ENCODE assay signal across 8 cellular contexts in genomic region chr17:78013683-78014467, GRCh38. TPM values are rescaled to one million over a fixed set of nuclear protein-coding genes. Genes with fewer than 3 reads are reported as not detected.
DNase-seq lines count a peak whose midpoint lies in the region; ATAC-seq, FAIRE-seq and TF ChIP-seq lines count a peak whose summit lies in the region.

No MANE protein-coding gene starts in this region.

- H3K27ac ChIP-seq in GM23338 (ENCODE audit: low read depth) (peak overlapping the region; percentile 17; the same call in 1 of the 2 replicates), endothelial cell of umbilical vein (ENCODE audit: insufficient read depth, low read depth, low read length) (no peak overlapping the region)

- H3K4me1 ChIP-seq in GM23338 (ENCODE audit: insufficient read depth) (peaks cover 3% of the 10 kb centered on the region; the same call in 1 of the 2 replicates), endothelial cell of umbilical vein (ENCODE audit: control insufficient read depth, extremely low read depth, insufficient read depth, low read length) (no peaks in the 10 kb centered on the region)

- H3K27me3 ChIP-seq in GM23338 (ENCODE audit: insufficient read depth), result no peaks in the 10 kb centered on the region
- no peaks in the 10 kb centered on the region for H3K27me3 ChIP-seq in endothelial cell of umbilical vein (ENCODE audit: control insufficient read depth in 2 of 2, insufficient read depth in 2 of 2, low read length in 2 of 2)

- no peak overlapping the region for H3K4me3 ChIP-seq in GM23338
- no peak overlapping the region for H3K4me3 ChIP-seq in endothelial cell of umbilical vein (replicated peaks in 1 of 3; ENCODE audit: insufficient read depth in 1 of 3, low read depth in 1 of 3, low read length in 3 of 3)

- no peaks in the 10 kb centered on the region for H3K9me3 Mint-ChIP-seq in GM23338

- FAIRE-seq in endothelial cell of umbilical vein (lab: Jason Lieb, UNC), result peak; percentile 88

- peaks cover 6% of the 10 kb centered on the region for H3F3A ChIP-seq in GM23338 (replicated peaks; ENCODE audit: low read depth)

- H3K9ac ChIP-seq in endothelial cell of umbilical vein (replicated peaks; ENCODE audit: extremely low read depth, insufficient read depth, low read length), result no peak overlapping the region

- H4K20me1 ChIP-seq in GM23338 (replicated peaks; ENCODE audit: insufficient read depth) (no peaks in the 10 kb centered on the region; the same call in 1 of the 2 replicates), endothelial cell of umbilical vein (replicated peaks; ENCODE audit: control insufficient read depth, extremely low read depth, insufficient read depth, low read length) (no peaks in the 10 kb centered on the region)

- no peak overlapping the region for H3K4me2 ChIP-seq in GM23338
- no peak overlapping the region for H3K4me2 ChIP-seq in endothelial cell of umbilical vein (ENCODE audit: insufficient read depth, low read length)

- H3K9me2 ChIP-seq in GM23338 (ENCODE audit: insufficient read depth), result no peaks in the 10 kb centered on the region

- no peak overlapping the region for H2AFZ ChIP-seq in GM23338
- H2AFZ ChIP-seq in endothelial cell of umbilical vein (ENCODE audit: low read depth, low read length), result no peak overlapping the region

- no TSS peak for BruUV-seq in endothelial cell of umbilical vein (replicated peaks; lab: Mats Ljungman, UMichigan)

- H3K9me1 ChIP-seq in endothelial cell of umbilical vein (replicated peaks; ENCODE audit: control insufficient read depth, extremely low read depth, insufficient read depth, low read length), result no peaks in the 10 kb centered on the region

- POLR2A ChIA-PET in endothelial cell of umbilical vein (lab: Charles Lee), result interaction anchor here (4.2 kb wide), 1 partner anchor 56 kb away, joined by 25 read pairs; the partner anchor contains the start of gene TNRC6C

- H3K4me3 Mint-ChIP-seq in GM23338, result no peak overlapping the region

- H3K4me1 Mint-ChIP-seq in GM23338, result peaks cover 4% of the 10 kb centered on the region; the same call in 2 of the 3 replicates

- intact Hi-C loops in endothelial cell of umbilical vein (cut with micrococcal nuclease), result loop anchor here (1.0 kb wide), 5 partner anchors 14 to 472 kb away; no protein-coding TSS in a partner anchor

- dilution Hi-C loops in endothelial cell of umbilical vein (cut with MboI; ENCODE audit: extremely low pct_ligation_motif_present, low sequenced_read_pairs), result no loop called here

- TF ChIP-seq POLR2A in endothelial cell of umbilical vein (IDR thresholded peaks at IDR 0.05; ENCODE audit: low read depth, low read length), result no peak

- H3K36me3 ChIP-seq in GM23338 (ENCODE audit: insufficient read depth), result peaks cover 10% of the 10 kb centered on the region
- H3K36me3 ChIP-seq in endothelial cell of umbilical vein (ENCODE audit: control insufficient read depth in 2 of 2, extremely low read depth in 1 of 2, insufficient read depth in 2 of 2, low read length in 2 of 2), result no peaks in the 10 kb centered on the region

- CTCF ChIA-PET in endothelial cell of umbilical vein (lab: Charles Lee), result interaction anchor here (0.6 to 4.6 kb wide), 54 partner anchors 9 to 947 kb away, joined by 3 to 98 read pairs (median 4); partner anchors contain the start of gene TNRC6C

- H3K36me3 Mint-ChIP-seq in GM23338 (ENCODE audit: low read depth), result no peaks in the 10 kb centered on the region; the same call in 2 of the 3 replicates

- H3K79me2 ChIP-seq in GM23338 (replicated peaks; ENCODE audit: insufficient read depth) (no peaks in the 10 kb centered on the region), endothelial cell of umbilical vein (ENCODE audit: control insufficient read depth, insufficient read depth, low read length) (no peaks in the 10 kb centered on the region)

- DNase-seq in AG20443 (ENCODE audit: low spot score), result peak; percentile 70
- DNase-seq in GM23338 (ENCODE audit: low spot score), result peak; percentile 83
- peak; percentile 69 to 81 for DNase-seq in NCI-H446 (lab: John Stamatoyannopoulos, UW)
- peak; percentile 42 to 51 for DNase-seq in activated CD4-positive, alpha-beta T cell treated with anti-CD3 and anti-CD28 coated beads, Interleukin-2, amount 50 U/mL, for 48 hours
- peak; percentile 74 for DNase-seq in endothelial cell of umbilical vein (ENCODE audit: low read depth, low spot score)
- peak; percentile 62 for DNase-seq in mucosa of gallbladder (ENCODE audit: low spot score)
- peak; percentile 97 for DNase-seq in superior temporal gyrus (ENCODE audit: extremely low spot score)
- no peak for DNase-seq in NK-92 (lab: John Stamatoyannopoulos, UW; ENCODE audit: unreplicated experiment)

- no peaks in the 10 kb centered on the region for H3K9me3 ChIP-seq in endothelial cell of umbilical vein (replicated peaks; ENCODE audit: control insufficient read depth, insufficient read depth, low read length)

- no peaks in the 10 kb centered on the region for H3K27me3 Mint-ChIP-seq in GM23338 (ENCODE audit: insufficient read depth, low read depth, poor library complexity)

- peak; percentile 86 for ATAC-seq in GM23338

- TF ChIP-seq CTCF in GM23338 (conservative IDR thresholded peaks at IDR 0.05; ENCODE audit: low read depth in 2 of 2) (peak; percentile 80 to 94), endothelial cell of umbilical vein (IDR thresholded peaks at IDR 0.05; ENCODE audit: extremely low read depth in 1 of 2, insufficient read depth in 1 of 2, low read depth in 1 of 2, low read length in 2 of 2) (peak; percentile 54 to 66)

- H3K27ac Mint-ChIP-seq in GM23338, result no peak overlapping the region

TF ChIP-seq in GM23338, 12 proteins besides CTCF, POLR2A, EP300 and RAD21 (continues in another document):
- TF ChIP-seq EZH2phosphoT487 (IDR thresholded peaks at IDR 0.05; ENCODE audit: unreplicated experiment), result no peak
- TF ChIP-seq CREB1 (CRISPR knock-in tag; IDR thresholded peaks at IDR 0.05; ENCODE audit: low read depth), result no peak

TF ChIP-seq in endothelial cell of umbilical vein, 7 proteins besides CTCF, POLR2A, EP300 and RAD21:
- TF ChIP-seq JUN (IDR thresholded peaks at IDR 0.05; ENCODE audit: borderline replicate concordance, insufficient read depth, insufficient read length, low read depth) (no peak), FOS (IDR thresholded peaks at IDR 0.05; ENCODE audit: borderline replicate concordance, insufficient read depth, low read length) (no peak), MYC (IDR thresholded peaks at IDR 0.05; ENCODE audit: low read depth, low read length) (no peak), POLR2AphosphoS5 (IDR thresholded peaks at IDR 0.05; ENCODE audit: insufficient read depth, low read depth, low read length) (no peak), EZH2 (IDR thresholded peaks at IDR 0.05; ENCODE audit: borderline replicate concordance, low read depth, low read length, severe bottlenecking) (no peak), GATA2 (IDR thresholded peaks at IDR 0.05; ENCODE audit: insufficient read depth, insufficient read length, low read depth, low read length) (no peak)

RNA-seq across cellular contexts. Expression of gene TNRC6C, which starts 55.4 kb away (rescaled TPM):
- 16.2 and 16.6 TPM in 2 replicates for total RNA-seq in GM23338 (2014; rRNA removed; shearing (Covaris generic))
- 8.6 and 10.1 TPM in 2 replicates for polyA plus RNA-seq in GM23338 (2016; fragmentation: Nextera tagmentation; extraction: Ambion mirVana)
- 17.5 and 20.4 TPM in 2 replicates for total RNA-seq in endothelial cell of umbilical vein
- 1.5 and 2.1 TPM in 2 replicates for polyA plus RNA-seq in endothelial cell of umbilical vein
- 2.2 and 2.7 TPM in 2 replicates for polyA plus RNA-seq in endothelial cell of umbilical vein (2011; cell fraction: cytosol; rRNA removed)
- polyA plus RNA-seq in endothelial cell of umbilical vein (2011; cell fraction: nucleus; rRNA removed), result 7.4 and 8.5 TPM in 2 replicates
- 4.0 and 5.2 TPM in 2 replicates for polyA plus RNA-seq in endothelial cell of umbilical vein (2012)
- polyA minus RNA-seq in endothelial cell of umbilical vein, result 26.0 and 36.6 TPM in 2 replicates
- polyA minus RNA-seq in endothelial cell of umbilical vein (2011; cell fraction: cytosol; rRNA and poly(A)+ RNA removed), result 1.0 TPM
- 18.3 and 21.3 TPM in 2 replicates for polyA minus RNA-seq in endothelial cell of umbilical vein (2011; cell fraction: nucleus; rRNA and poly(A)+ RNA removed)
- total RNA-seq in mucosa of gallbladder, result 27.4 TPM
